ENCODE assay signal across 1 cellular context in genomic region chr2:159963700-159964099, GRCh38.
TF ChIP-seq lines count a peak whose summit lies in the region.

No MANE protein-coding gene starts in this region.

TF ChIP-seq in GM12878, 131 proteins besides CTCF, POLR2A, EP300 and RAD21 (continued from another document):
- TF ChIP-seq IKZF2 (IDR thresholded peaks at IDR 0.05) (peak; percentile 63 to 73), POU2F2 (IDR thresholded peaks at IDR 0.05; ENCODE audit: borderline replicate concordance, low read depth, low read length) (peak; percentile 42; the same call in 1 of the 3 replicates), SREBF1 (IDR thresholded peaks at IDR 0.05; ENCODE audit: low read length) (no peak), SPI1 (IDR thresholded peaks at IDR 0.05; ENCODE audit: borderline replicate concordance, insufficient read depth, low read depth, low read length) (peak; percentile 90), MTA2 (IDR thresholded peaks at IDR 0.05; ENCODE audit: low read depth) (peak; percentile 73; the same call in 1 of the 2 replicates), GABPA (IDR thresholded peaks at IDR 0.05; ENCODE audit: low read depth) (peak; percentile 50; the same call in 1 of the 2 replicates), CBFB (IDR thresholded peaks at IDR 0.05; ENCODE audit: low read depth) (0 out of 2 replicates have a peak, but pooled peaks have one; percentile 31), NR2F1 (conservative IDR thresholded peaks at IDR 0.05) (no peak), PKNOX1 (IDR thresholded peaks at IDR 0.05) (no peak), TCF12 (IDR thresholded peaks at IDR 0.05; ENCODE audit: low read depth, low read length) (no peak), PAX5 (IDR thresholded peaks at IDR 0.05; ENCODE audit: borderline replicate concordance, low read depth, low read length) (0 out of 2 replicates have a peak, but pooled peaks have one; percentile 55), PML (IDR thresholded peaks at IDR 0.05; ENCODE audit: low read length) (0 out of 2 replicates have a peak, but pooled peaks have one; percentile 62), ETV6 (conservative IDR thresholded peaks at IDR 0.05 in 1 of 2, IDR thresholded peaks at IDR 0.05 in 1 of 2; ENCODE audit: borderline replicate concordance in 1 of 2, low read depth in 1 of 2) (peak in 1 of 2 experiments; percentile 69; a peak in 1 of 4 replicates), TCF7 (IDR thresholded peaks at IDR 0.05; ENCODE audit: borderline replicate concordance) (peak; percentile 67; the same call in 1 of the 2 replicates), NFIC (IDR thresholded peaks at IDR 0.05; ENCODE audit: low read depth, low read length) (peak; percentile 94), RCOR1 (conservative IDR thresholded peaks at IDR 0.05; ENCODE audit: low read depth, low read length) (no peak), MTA3 (IDR thresholded peaks at IDR 0.05; ENCODE audit: borderline replicate concordance, low read length) (peak; percentile 89; the same call in 1 of the 2 replicates), IKZF1 (conservative IDR thresholded peaks at IDR 0.05) (peak; percentile 53), MEF2B (IDR thresholded peaks at IDR 0.05; ENCODE audit: partially characterized antibody, poor library complexity, severe bottlenecking) (peak; percentile 33), RUNX3 (IDR thresholded peaks at IDR 0.05; ENCODE audit: low read length) (peak; percentile 78), DPF2 (IDR thresholded peaks at IDR 0.05) (peak; percentile 77), BCL11A (IDR thresholded peaks at IDR 0.05; ENCODE audit: low read depth, low read length) (peak; percentile 79; the same call in 1 of the 2 replicates), CREM (IDR thresholded peaks at IDR 0.05; ENCODE audit: low read depth) (peak; percentile 84), EED (IDR thresholded peaks at IDR 0.05; ENCODE audit: low read depth) (peak; percentile 70), FOXM1 (IDR thresholded peaks at IDR 0.05; ENCODE audit: low read depth, low read length) (peak; percentile 96), RELB (IDR thresholded peaks at IDR 0.05; ENCODE audit: low read depth) (peak; percentile 41; the same call in 1 of the 2 replicates), JUNB (IDR thresholded peaks at IDR 0.05) (peak; percentile 95), BRCA1 (IDR thresholded peaks at IDR 0.05; ENCODE audit: low read depth, low read length) (no peak), ZBED1 (IDR thresholded peaks at IDR 0.05; ENCODE audit: borderline replicate concordance) (peak; percentile 83; the same call in 1 of the 2 replicates), BCL3 (IDR thresholded peaks at IDR 0.05; ENCODE audit: borderline replicate concordance, insufficient read depth, low read depth, low read length, poor library complexity, severe bottlenecking) (peak; percentile 22), CEBPB (IDR thresholded peaks at IDR 0.05; ENCODE audit: borderline replicate concordance in 1 of 2, low read depth in 2 of 2, low read length in 2 of 2) (peak in 1 of 2 experiments; percentile 53; a peak in 1 of 4 replicates), ZNF217 (IDR thresholded peaks at IDR 0.05) (peak; percentile 68; the same call in 1 of the 2 replicates), IRF4 (IDR thresholded peaks at IDR 0.05; ENCODE audit: low read depth, low read length) (peak; percentile 87), HDGF (IDR thresholded peaks at IDR 0.05) (no peak), TCF3 (IDR thresholded peaks at IDR 0.05; ENCODE audit: borderline replicate concordance, insufficient read depth, low read depth, low read length) (0 out of 2 replicates have a peak, but pooled peaks have one; percentile 38), HDAC2 (IDR thresholded peaks at IDR 0.05) (no peak), SKIL (IDR thresholded peaks at IDR 0.05; ENCODE audit: low read depth, poor library complexity, severe bottlenecking) (peak; percentile 64), MEF2A (IDR thresholded peaks at IDR 0.05; ENCODE audit: insufficient read depth, low read depth, low read length) (peak; percentile 91), SIX5 (IDR thresholded peaks at IDR 0.05; ENCODE audit: low read depth, low read length, severe bottlenecking) (no peak), BHLHE40 (IDR thresholded peaks at IDR 0.05; ENCODE audit: borderline replicate concordance in 1 of 2, low read depth in 2 of 2, low read length in 1 of 2) (peak; percentile 44 to 56; a peak in 3 of 4 replicates), ATF7 (IDR thresholded peaks at IDR 0.05; ENCODE audit: low read depth) (peak; percentile 44; the same call in 1 of the 2 replicates)
TF ChIP-seq in GM12878: peak in this region for 36.
